ENCODE assay signal across 1 cellular context in the genomic region with DNA sequence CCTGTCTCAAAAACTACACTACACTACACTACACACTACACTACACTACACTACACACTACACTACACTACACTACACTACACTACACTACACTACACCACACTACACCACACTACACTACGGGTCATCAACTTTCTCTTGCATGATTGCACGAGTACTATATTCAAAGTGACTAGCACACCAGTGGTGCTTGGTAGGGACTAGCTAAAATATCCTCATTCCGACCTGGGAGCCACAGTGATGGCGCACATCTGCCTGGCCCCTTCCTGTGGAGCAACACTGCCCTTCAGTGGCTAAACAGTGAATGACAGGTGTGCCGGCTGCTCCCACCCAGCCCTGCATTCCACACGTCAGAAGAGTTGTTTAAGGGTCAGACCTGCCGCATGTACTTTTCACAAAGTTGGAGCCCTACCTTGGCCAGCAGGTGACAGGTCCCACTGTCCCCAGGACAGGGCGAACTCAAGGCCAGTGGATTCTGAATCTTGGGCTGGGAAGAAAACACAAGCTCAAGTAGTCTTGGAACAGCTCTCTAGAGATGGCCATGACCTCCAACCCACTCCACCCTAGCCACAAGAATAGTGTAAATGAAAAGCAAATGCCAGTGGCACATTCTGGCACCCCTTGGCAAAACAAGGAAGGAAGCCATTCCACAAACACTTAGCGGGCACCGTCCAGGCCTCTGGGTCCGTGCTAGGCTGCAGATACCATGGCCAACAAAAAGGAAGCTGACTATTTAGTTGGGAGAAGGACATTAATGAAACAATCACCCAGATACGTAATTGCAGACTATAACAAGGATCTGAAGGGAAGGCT.
TF ChIP-seq lines count a peak whose summit lies in the region.

No MANE protein-coding gene starts in this region.

TF ChIP-seq in HepG2, 621 proteins besides CTCF, POLR2A, EP300 and RAD21 (continued from another document and continues in another):
- TF ChIP-seq, protein P1, sequence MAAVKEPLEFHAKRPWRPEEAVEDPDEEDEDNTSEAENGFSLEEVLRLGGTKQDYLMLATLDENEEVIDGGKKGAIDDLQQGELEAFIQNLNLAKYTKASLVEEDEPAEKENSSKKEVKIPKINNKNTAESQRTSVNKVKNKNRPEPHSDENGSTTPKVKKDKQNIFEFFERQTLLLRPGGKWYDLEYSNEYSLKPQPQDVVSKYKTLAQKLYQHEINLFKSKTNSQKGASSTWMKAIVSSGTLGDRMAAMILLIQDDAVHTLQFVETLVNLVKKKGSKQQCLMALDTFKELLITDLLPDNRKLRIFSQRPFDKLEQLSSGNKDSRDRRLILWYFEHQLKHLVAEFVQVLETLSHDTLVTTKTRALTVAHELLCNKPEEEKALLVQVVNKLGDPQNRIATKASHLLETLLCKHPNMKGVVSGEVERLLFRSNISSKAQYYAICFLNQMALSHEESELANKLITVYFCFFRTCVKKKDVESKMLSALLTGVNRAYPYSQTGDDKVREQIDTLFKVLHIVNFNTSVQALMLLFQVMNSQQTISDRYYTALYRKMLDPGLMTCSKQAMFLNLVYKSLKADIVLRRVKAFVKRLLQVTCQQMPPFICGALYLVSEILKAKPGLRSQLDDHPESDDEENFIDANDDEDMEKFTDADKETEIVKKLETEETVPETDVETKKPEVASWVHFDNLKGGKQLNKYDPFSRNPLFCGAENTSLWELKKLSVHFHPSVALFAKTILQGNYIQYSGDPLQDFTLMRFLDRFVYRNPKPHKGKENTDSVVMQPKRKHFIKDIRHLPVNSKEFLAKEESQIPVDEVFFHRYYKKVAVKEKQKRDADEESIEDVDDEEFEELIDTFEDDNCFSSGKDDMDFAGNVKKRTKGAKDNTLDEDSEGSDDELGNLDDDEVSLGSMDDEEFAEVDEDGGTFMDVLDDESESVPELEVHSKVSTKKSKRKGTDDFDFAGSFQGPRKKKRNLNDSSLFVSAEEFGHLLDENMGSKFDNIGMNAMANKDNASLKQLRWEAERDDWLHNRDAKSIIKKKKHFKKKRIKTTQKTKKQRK (IDR thresholded peaks at IDR 0.05; ENCODE audit: low read length) = no peak
- TF ChIP-seq, protein P2, sequence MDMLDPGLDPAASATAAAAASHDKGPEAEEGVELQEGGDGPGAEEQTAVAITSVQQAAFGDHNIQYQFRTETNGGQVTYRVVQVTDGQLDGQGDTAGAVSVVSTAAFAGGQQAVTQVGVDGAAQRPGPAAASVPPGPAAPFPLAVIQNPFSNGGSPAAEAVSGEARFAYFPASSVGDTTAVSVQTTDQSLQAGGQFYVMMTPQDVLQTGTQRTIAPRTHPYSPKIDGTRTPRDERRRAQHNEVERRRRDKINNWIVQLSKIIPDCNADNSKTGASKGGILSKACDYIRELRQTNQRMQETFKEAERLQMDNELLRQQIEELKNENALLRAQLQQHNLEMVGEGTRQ (IDR thresholded peaks at IDR 0.05; ENCODE audit: low read depth, low read length) = 0 out of 2 replicates have a peak, but pooled peaks have one; percentile 19
- TF ChIP-seq, protein P2 (CRISPR knock-in tag; IDR thresholded peaks at IDR 0.05; ENCODE audit: borderline replicate concordance) = no peak
- peak; percentile 30; the same call in 1 of the 2 replicates for TF ChIP-seq BCL6 (CRISPR knock-in tag; IDR thresholded peaks at IDR 0.05)
- no peak for TF ChIP-seq LCORL (IDR thresholded peaks at IDR 0.05)
- TF ChIP-seq LCORL (CRISPR knock-in tag; IDR thresholded peaks at IDR 0.05) = 0 out of 2 replicates have a peak, but pooled peaks have one; percentile 40
- TF ChIP-seq ZSCAN21 (CRISPR knock-in tag; IDR thresholded peaks at IDR 0.05; ENCODE audit: borderline replicate concordance) = peak; percentile 63; the same call in 1 of the 2 replicates
- TF ChIP-seq ZNF598 (CRISPR knock-in tag; IDR thresholded peaks at IDR 0.05; ENCODE audit: borderline replicate concordance) = peak; percentile 58; the same call in 1 of the 2 replicates
- TF ChIP-seq, protein P3, sequence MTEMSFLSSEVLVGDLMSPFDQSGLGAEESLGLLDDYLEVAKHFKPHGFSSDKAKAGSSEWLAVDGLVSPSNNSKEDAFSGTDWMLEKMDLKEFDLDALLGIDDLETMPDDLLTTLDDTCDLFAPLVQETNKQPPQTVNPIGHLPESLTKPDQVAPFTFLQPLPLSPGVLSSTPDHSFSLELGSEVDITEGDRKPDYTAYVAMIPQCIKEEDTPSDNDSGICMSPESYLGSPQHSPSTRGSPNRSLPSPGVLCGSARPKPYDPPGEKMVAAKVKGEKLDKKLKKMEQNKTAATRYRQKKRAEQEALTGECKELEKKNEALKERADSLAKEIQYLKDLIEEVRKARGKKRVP (CRISPR knock-in tag; IDR thresholded peaks at IDR 0.05) = peak in 1 of 2 experiments; percentile 68; a peak in 1 of 4 replicates
- TF ChIP-seq ZNF816 (CRISPR knock-in tag; IDR thresholded peaks at IDR 0.05; ENCODE audit: borderline replicate concordance) = no peak
- TF ChIP-seq, protein P4, sequence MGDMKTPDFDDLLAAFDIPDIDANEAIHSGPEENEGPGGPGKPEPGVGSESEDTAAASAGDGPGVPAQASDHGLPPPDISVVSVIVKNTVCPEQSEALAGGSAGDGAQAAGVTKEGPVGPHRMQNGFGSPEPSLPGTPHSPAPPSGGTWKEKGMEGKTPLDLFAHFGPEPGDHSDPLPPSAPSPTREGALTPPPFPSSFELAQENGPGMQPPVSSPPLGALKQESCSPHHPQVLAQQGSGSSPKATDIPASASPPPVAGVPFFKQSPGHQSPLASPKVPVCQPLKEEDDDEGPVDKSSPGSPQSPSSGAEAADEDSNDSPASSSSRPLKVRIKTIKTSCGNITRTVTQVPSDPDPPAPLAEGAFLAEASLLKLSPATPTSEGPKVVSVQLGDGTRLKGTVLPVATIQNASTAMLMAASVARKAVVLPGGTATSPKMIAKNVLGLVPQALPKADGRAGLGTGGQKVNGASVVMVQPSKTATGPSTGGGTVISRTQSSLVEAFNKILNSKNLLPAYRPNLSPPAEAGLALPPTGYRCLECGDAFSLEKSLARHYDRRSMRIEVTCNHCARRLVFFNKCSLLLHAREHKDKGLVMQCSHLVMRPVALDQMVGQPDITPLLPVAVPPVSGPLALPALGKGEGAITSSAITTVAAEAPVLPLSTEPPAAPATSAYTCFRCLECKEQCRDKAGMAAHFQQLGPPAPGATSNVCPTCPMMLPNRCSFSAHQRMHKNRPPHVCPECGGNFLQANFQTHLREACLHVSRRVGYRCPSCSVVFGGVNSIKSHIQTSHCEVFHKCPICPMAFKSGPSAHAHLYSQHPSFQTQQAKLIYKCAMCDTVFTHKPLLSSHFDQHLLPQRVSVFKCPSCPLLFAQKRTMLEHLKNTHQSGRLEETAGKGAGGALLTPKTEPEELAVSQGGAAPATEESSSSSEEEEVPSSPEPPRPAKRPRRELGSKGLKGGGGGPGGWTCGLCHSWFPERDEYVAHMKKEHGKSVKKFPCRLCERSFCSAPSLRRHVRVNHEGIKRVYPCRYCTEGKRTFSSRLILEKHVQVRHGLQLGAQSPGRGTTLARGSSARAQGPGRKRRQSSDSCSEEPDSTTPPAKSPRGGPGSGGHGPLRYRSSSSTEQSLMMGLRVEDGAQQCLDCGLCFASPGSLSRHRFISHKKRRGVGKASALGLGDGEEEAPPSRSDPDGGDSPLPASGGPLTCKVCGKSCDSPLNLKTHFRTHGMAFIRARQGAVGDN (CRISPR knock-in tag; IDR thresholded peaks at IDR 0.05) = peak; percentile 71
- TF ChIP-seq SOX5 (CRISPR knock-in tag; IDR thresholded peaks at IDR 0.05; ENCODE audit: borderline replicate concordance) = peak; percentile 13; the same call in 1 of the 2 replicates
- TF ChIP-seq RXRA (CRISPR knock-in tag; IDR thresholded peaks at IDR 0.05) = peak; percentile 65
- TF ChIP-seq ZNF451 (CRISPR knock-in tag; IDR thresholded peaks at IDR 0.05) = 0 out of 2 replicates have a peak, but pooled peaks have one; percentile 40
- TF ChIP-seq ZNF891 (CRISPR knock-in tag; IDR thresholded peaks at IDR 0.05) = peak; percentile 60; the same call in 1 of the 2 replicates
- 0 out of 2 replicates have a peak, but pooled peaks have one; percentile 68 for TF ChIP-seq ARHGAP35 (CRISPR knock-in tag; IDR thresholded peaks at IDR 0.05; ENCODE audit: borderline replicate concordance)
- TF ChIP-seq MAZ (IDR thresholded peaks at IDR 0.05; ENCODE audit: borderline replicate concordance, low read depth, low read length) = peak; percentile 60; the same call in 1 of the 2 replicates
- peak; percentile 55 for TF ChIP-seq MAZ (CRISPR knock-in tag; IDR thresholded peaks at IDR 0.05; ENCODE audit: low read depth)
- TF ChIP-seq ZNF160 (CRISPR knock-in tag; IDR thresholded peaks at IDR 0.05) = peak; percentile 29; the same call in 1 of the 2 replicates
- TF ChIP-seq CAMTA2 (CRISPR knock-in tag; IDR thresholded peaks at IDR 0.05; ENCODE audit: borderline replicate concordance) = no peak
- no peak for TF ChIP-seq NCOA1 (CRISPR knock-in tag; IDR thresholded peaks at IDR 0.05)
- TF ChIP-seq KAT8 (CRISPR knock-in tag; IDR thresholded peaks at IDR 0.05) = peak; percentile 59; the same call in 1 of the 2 replicates
- TF ChIP-seq, protein P5, sequence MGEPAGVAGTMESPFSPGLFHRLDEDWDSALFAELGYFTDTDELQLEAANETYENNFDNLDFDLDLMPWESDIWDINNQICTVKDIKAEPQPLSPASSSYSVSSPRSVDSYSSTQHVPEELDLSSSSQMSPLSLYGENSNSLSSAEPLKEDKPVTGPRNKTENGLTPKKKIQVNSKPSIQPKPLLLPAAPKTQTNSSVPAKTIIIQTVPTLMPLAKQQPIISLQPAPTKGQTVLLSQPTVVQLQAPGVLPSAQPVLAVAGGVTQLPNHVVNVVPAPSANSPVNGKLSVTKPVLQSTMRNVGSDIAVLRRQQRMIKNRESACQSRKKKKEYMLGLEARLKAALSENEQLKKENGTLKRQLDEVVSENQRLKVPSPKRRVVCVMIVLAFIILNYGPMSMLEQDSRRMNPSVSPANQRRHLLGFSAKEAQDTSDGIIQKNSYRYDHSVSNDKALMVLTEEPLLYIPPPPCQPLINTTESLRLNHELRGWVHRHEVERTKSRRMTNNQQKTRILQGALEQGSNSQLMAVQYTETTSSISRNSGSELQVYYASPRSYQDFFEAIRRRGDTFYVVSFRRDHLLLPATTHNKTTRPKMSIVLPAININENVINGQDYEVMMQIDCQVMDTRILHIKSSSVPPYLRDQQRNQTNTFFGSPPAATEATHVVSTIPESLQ (CRISPR knock-in tag; conservative IDR thresholded peaks at IDR 0.05) = no peak
- TF ChIP-seq, protein P6, sequence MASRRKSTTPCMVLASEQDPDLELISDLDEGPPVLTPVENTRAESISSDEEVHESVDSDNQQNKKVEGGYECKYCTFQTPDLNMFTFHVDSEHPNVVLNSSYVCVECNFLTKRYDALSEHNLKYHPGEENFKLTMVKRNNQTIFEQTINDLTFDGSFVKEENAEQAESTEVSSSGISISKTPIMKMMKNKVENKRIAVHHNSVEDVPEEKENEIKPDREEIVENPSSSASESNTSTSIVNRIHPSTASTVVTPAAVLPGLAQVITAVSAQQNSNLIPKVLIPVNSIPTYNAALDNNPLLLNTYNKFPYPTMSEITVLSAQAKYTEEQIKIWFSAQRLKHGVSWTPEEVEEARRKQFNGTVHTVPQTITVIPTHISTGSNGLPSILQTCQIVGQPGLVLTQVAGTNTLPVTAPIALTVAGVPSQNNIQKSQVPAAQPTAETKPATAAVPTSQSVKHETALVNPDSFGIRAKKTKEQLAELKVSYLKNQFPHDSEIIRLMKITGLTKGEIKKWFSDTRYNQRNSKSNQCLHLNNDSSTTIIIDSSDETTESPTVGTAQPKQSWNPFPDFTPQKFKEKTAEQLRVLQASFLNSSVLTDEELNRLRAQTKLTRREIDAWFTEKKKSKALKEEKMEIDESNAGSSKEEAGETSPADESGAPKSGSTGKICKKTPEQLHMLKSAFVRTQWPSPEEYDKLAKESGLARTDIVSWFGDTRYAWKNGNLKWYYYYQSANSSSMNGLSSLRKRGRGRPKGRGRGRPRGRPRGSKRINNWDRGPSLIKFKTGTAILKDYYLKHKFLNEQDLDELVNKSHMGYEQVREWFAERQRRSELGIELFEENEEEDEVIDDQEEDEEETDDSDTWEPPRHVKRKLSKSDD (CRISPR knock-in tag; IDR thresholded peaks at IDR 0.05; ENCODE audit: low read depth) = peak; percentile 81
- TF ChIP-seq, protein P7, sequence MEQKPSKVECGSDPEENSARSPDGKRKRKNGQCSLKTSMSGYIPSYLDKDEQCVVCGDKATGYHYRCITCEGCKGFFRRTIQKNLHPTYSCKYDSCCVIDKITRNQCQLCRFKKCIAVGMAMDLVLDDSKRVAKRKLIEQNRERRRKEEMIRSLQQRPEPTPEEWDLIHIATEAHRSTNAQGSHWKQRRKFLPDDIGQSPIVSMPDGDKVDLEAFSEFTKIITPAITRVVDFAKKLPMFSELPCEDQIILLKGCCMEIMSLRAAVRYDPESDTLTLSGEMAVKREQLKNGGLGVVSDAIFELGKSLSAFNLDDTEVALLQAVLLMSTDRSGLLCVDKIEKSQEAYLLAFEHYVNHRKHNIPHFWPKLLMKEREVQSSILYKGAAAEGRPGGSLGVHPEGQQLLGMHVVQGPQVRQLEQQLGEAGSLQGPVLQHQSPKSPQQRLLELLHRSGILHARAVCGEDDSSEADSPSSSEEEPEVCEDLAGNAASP (CRISPR knock-in tag; IDR thresholded peaks at IDR 0.05; ENCODE audit: borderline replicate concordance) = peak; percentile 53; the same call in 1 of the 2 replicates
- TF ChIP-seq, protein P8, sequence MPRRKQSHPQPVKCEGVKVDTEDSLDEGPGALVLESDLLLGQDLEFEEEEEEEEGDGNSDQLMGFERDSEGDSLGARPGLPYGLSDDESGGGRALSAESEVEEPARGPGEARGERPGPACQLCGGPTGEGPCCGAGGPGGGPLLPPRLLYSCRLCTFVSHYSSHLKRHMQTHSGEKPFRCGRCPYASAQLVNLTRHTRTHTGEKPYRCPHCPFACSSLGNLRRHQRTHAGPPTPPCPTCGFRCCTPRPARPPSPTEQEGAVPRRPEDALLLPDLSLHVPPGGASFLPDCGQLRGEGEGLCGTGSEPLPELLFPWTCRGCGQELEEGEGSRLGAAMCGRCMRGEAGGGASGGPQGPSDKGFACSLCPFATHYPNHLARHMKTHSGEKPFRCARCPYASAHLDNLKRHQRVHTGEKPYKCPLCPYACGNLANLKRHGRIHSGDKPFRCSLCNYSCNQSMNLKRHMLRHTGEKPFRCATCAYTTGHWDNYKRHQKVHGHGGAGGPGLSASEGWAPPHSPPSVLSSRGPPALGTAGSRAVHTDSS (CRISPR knock-in tag; conservative IDR thresholded peaks at IDR 0.05) = no peak; the same call in 1 of the 2 replicates
- peak; percentile 54; the same call in 1 of the 2 replicates for TF ChIP-seq MXD4 (CRISPR knock-in tag; IDR thresholded peaks at IDR 0.05)
- TF ChIP-seq ZNF772 (CRISPR knock-in tag; IDR thresholded peaks at IDR 0.05) = 0 out of 2 replicates have a peak, but pooled peaks have one; percentile 48
- TF ChIP-seq, protein P9, sequence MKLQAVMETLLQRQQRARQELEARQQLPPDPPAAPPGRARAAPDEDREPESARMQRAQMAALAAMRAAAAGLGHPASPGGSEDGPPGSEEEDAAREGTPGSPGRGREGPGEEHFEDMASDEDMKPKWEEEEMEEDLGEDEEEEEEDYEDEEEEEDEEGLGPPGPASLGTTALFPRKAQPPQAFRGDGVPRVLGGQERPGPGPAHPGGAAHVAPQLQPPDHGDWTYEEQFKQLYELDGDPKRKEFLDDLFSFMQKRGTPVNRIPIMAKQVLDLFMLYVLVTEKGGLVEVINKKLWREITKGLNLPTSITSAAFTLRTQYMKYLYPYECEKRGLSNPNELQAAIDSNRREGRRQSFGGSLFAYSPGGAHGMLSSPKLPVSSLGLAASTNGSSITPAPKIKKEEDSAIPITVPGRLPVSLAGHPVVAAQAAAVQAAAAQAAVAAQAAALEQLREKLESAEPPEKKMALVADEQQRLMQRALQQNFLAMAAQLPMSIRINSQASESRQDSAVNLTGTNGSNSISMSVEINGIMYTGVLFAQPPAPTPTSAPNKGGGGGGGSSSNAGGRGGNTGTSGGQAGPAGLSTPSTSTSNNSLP (IDR thresholded peaks at IDR 0.05; ENCODE audit: low read depth, low read length) = 0 out of 2 replicates have a peak, but pooled peaks have one; percentile 17
- TF ChIP-seq ZNF776 (CRISPR knock-in tag; IDR thresholded peaks at IDR 0.05) = no peak
